17 cellular contexts compared by ENCODE assay signal in the genomic region with DNA sequence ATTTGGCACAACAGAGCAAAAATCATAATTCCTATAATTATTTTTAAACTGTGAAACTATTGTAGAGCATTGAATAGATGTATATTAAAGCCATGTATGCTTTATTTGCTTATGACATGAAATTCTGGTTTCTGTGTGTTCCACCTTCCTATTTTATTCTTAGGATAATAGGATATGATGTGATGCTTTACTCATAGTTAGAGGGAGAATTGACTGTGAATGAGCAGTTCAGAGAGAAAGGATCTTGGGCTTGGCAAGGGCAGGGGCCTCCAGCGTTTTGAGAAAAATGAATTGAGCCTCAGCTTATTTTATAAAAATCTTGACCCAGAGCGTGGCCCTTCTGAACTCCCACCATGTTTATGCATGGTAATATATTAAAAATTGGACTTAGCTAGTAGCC.
DNase-seq lines count a peak whose midpoint lies in the region; ATAC-seq, FAIRE-seq and TF ChIP-seq lines count a peak whose summit lies in the region.
"Had no signal": no experiment of that assay in that cellular context is flagged by ENCODE, and none has a peak within 500 bp of the region (broad histone marks: within the 10 kb centered on the region; RNA-seq: fewer than 3 reads in every experiment).

No MANE protein-coding gene starts in this region.

- H3K9me3 ChIP-seq in neural progenitor cell (ENCODE audit: low read depth) (no peaks in the 10 kb centered on the region), gastrocnemius medialis (no peaks in the 10 kb centered on the region)
- H3K9me3 ChIP-seq: HAP-1 had no signal

- H3K79me2 ChIP-seq in neural progenitor cell (ENCODE audit: low read depth), result no peaks in the 10 kb centered on the region

- in situ Hi-C loops in gastrocnemius medialis (cut with MboI; ENCODE audit: low sequenced_read_pairs in 4 of 4), result no loop called here

- no peak for TF ChIP-seq CTCF in chondrocyte (IDR thresholded peaks at IDR 0.05)
- no peak for TF ChIP-seq CTCF in neural progenitor cell (IDR thresholded peaks at IDR 0.05)
- TF ChIP-seq CTCF in gastrocnemius medialis (IDR thresholded peaks at IDR 0.05 in 4 of 5, conservative IDR thresholded peaks at IDR 0.05 in 1 of 5), result no peak
- TF ChIP-seq CTCF in foreskin fibroblast (IDR thresholded peaks at IDR 0.05; ENCODE audit: low read depth, low read length), result no peak

- H3K36me3 Mint-ChIP-seq in chondrocyte (ENCODE audit: low read depth) (no peaks in the 10 kb centered on the region), neural progenitor cell (peaks cover 20% of the 10 kb centered on the region)
- H3K36me3 Mint-ChIP-seq: CD8-positive, alpha-beta T cell had no signal

- H3K9me3 Mint-ChIP-seq in chondrocyte (ENCODE audit: low read depth) (peaks cover 9% of the 10 kb centered on the region), neural progenitor cell (peaks cover 35% of the 10 kb centered on the region)
- H3K9me3 Mint-ChIP-seq: CD8-positive, alpha-beta T cell had no signal

- intact Hi-C loops in gastrocnemius medialis (cut with DNase I; ENCODE audit: low total_unique reads), result no loop called here

- H3K4me1 Mint-ChIP-seq in chondrocyte (ENCODE audit: low read depth), result peaks cover 41% of the 10 kb centered on the region
- H3K4me1 Mint-ChIP-seq in neural progenitor cell, result peaks cover 50% of the 10 kb centered on the region
- H3K4me1 Mint-ChIP-seq: B cell had no signal

- H3K36me3 ChIP-seq in neural progenitor cell, result no peaks in the 10 kb centered on the region
- no peaks in the 10 kb centered on the region for H3K36me3 ChIP-seq in gastrocnemius medialis
- H3K36me3 ChIP-seq: BLaER1 treated with 17β-estradiol and CSF1 and Interleukin-3, amounts not matched to agents 10 nM and 100 nM; HAP-1 had no signal

- peaks cover 34% of the 10 kb centered on the region for H3K4me1 ChIP-seq in neural progenitor cell
- H3K4me1 ChIP-seq in gastrocnemius medialis, result no peaks in the 10 kb centered on the region
- H3K4me1 ChIP-seq: HAP-1 had no signal

- no peak for TF ChIP-seq POLR2A in gastrocnemius medialis (IDR thresholded peaks at IDR 0.05)

- H2AFZ ChIP-seq in neural progenitor cell (replicated peaks), result no peak overlapping the region
- H2AFZ ChIP-seq: GM23248 had no signal

- H3K27ac Mint-ChIP-seq in chondrocyte (ENCODE audit: unreplicated experiment), result peak overlapping the region; percentile 65
- H3K27ac Mint-ChIP-seq in neural progenitor cell, result peak overlapping the region; percentile 2
- H3K27ac Mint-ChIP-seq: B cell; CD8-positive, alpha-beta T cell had no signal

- H3F3A ChIP-seq in neural progenitor cell (ENCODE audit: low read depth), result peaks cover 42% of the 10 kb centered on the region

- no peak overlapping the region for H3K4me2 ChIP-seq in neural progenitor cell
- H3K4me2 ChIP-seq: BLaER1 treated with 17β-estradiol and CSF1 and Interleukin-3, amounts not matched to agents 10 nM and 100 nM had no signal

- H3K27me3 ChIP-seq in neural progenitor cell, result no peaks in the 10 kb centered on the region
- peaks cover 2 to 19% (median 5%) of the 10 kb centered on the region in 3 donors for H3K27me3 ChIP-seq in gastrocnemius medialis

- no peaks in the 10 kb centered on the region for H4K20me1 ChIP-seq in neural progenitor cell (ENCODE audit: low read depth)
- H4K20me1 ChIP-seq: BLaER1 treated with 17β-estradiol and CSF1 and Interleukin-3, amounts not matched to agents 10 nM and 100 nM had no signal

- ATAC-seq in gastrocnemius medialis, result no peak
- ATAC-seq: CD8-positive, alpha-beta T cell had no signal

- DNase-seq in Daoy (ENCODE audit: low read depth) (peak; percentile 35), RKO (ENCODE audit: low spot score) (peak; percentile 15), chondrocyte (ENCODE audit: low spot score) (no peak), neural progenitor cell (ENCODE audit: low spot score) (no peak), gastrocnemius medialis (no peak), foreskin fibroblast (no peak), urothelium cell line (ENCODE audit: low spot score) (no peak), cortex of kidney (lab: John Stamatoyannopoulos, UW) (no peak)
- DNase-seq: 8988T, Calu3, EL, GM23248 had no signal

- H3K9ac ChIP-seq in neural progenitor cell, result no peak overlapping the region
- H3K9ac ChIP-seq: BLaER1 treated with 17β-estradiol and CSF1 and Interleukin-3, amounts not matched to agents 10 nM and 100 nM; GM23248 had no signal

- H3K27ac ChIP-seq in neural progenitor cell, result no peak overlapping the region
- H3K27ac ChIP-seq in gastrocnemius medialis, result no peak overlapping the region
- H3K27ac ChIP-seq: BLaER1 treated with 17β-estradiol and CSF1 and Interleukin-3, amounts not matched to agents 10 nM and 100 nM; GM23248 had no signal

- H3K27me3 Mint-ChIP-seq in chondrocyte (ENCODE audit: low read depth) (peaks cover 2% of the 10 kb centered on the region), neural progenitor cell (ENCODE audit: insufficient read depth, low read depth) (peaks cover 27% of the 10 kb centered on the region)

- H3K4me3 Mint-ChIP-seq in chondrocyte (ENCODE audit: unreplicated experiment) (no peak overlapping the region), neural progenitor cell (no peak overlapping the region)
- H3K4me3 Mint-ChIP-seq: B cell; CD8-positive, alpha-beta T cell had no signal

- H3K4me3 ChIP-seq in neural progenitor cell (no peak overlapping the region), gastrocnemius medialis (no peak overlapping the region), foreskin fibroblast (ENCODE audit: low read depth in 1 of 2, low read length in 2 of 2) (no peak overlapping the region)
- H3K4me3 ChIP-seq: BLaER1 treated with 17β-estradiol and CSF1 and Interleukin-3, amounts not matched to agents 10 nM and 100 nM; GM23248; HAP-1 had no signal

- no peak for FAIRE-seq in urothelium cell line (lab: Jason Lieb, UNC)
- FAIRE-seq: G401.6 had no signal

Comparison
In these comparisons a context has a peak if more than half of its experiments do, and no peak if none do; other contexts are left out.
1. DNase-seq: peak in Daoy (single experiment) and RKO (single experiment); none in chondrocyte (single experiment), neural progenitor cell (single experiment), gastrocnemius medialis (0 of 2), foreskin fibroblast (0 of 2), urothelium cell line (single experiment) and cortex of kidney (single experiment).